Comparison of ENCODE assay signal across 27 cellular contexts in genomic region chr18:37524139-37524538, GRCh38. TPM values are rescaled to one million over a fixed set of nuclear protein-coding genes. Genes with fewer than 3 reads are reported as not detected.
DNase-seq lines count a peak whose midpoint lies in the region; ATAC-seq, FAIRE-seq and TF ChIP-seq lines count a peak whose summit lies in the region.
"Had no signal": no experiment of that assay in that cellular context is flagged by ENCODE, and none has a peak within 500 bp of the region (broad histone marks: within the 10 kb centered on the region; RNA-seq: fewer than 3 reads in every experiment).

No MANE protein-coding gene starts in this region.

- CTCF ChIA-PET in A549 (lab: Yijun Ruan, JAX), result no interaction called here
- CTCF ChIA-PET in activated CD4-positive, alpha-beta T cell treated with anti-CD3 and anti-CD28 coated beads for 36 hours (lab: Charles Lee), result no interaction called here

- no peaks in the 10 kb centered on the region for H3K36me3 Mint-ChIP-seq in H9 (ENCODE audit: insufficient read depth in 1 of 3, low read depth in 3 of 3)
- H3K36me3 Mint-ChIP-seq in nephron (ENCODE audit: low read depth), result no peaks in the 10 kb centered on the region
- no peaks in the 10 kb centered on the region for H3K36me3 Mint-ChIP-seq in activated CD4-positive, alpha-beta T cell treated with anti-CD3 and anti-CD28 coated beads for 36 hours (ENCODE audit: low read depth)

- no peak overlapping the region for H4K5ac ChIP-seq in H9 (ENCODE audit: insufficient read length, low read depth, low read length)

- no peak overlapping the region for H3K4ac ChIP-seq in H9 (ENCODE audit: low read depth, low read length)

- H2BK120ac ChIP-seq in H9 (ENCODE audit: low read depth, low read length, poor library complexity, severe bottlenecking), result no peak overlapping the region

- TF ChIP-seq RAD21 in A549 (conservative IDR thresholded peaks at IDR 0.05 in 1 of 2, IDR thresholded peaks at IDR 0.05 in 1 of 2), result no peak

- in situ Hi-C loops in ACHN (cut with HindIII; ENCODE audit: low pct_ligation_motif_present, low pct_unique_long_range_greater_than_20kb, low sequenced_read_pairs), result no loop called here
- in situ Hi-C loops in transverse colon (cut with MboI; ENCODE audit: low pct_ligation_motif_present in 1 of 4, low pct_unique_long_range_greater_than_20kb in 1 of 4, low sequenced_read_pairs in 3 of 4), result no loop called here

- H3K4me3 ChIP-seq in A549 (peak overlapping the region; percentile 26; the same call in 1 of the 3 replicates), transverse colon (no peak overlapping the region)
- H3K4me3 ChIP-seq: BLaER1 treated with 17β-estradiol and CSF1 and Interleukin-3, amounts not matched to agents 10 nM and 100 nM; body of pancreas; K562; SJCRH30; tibial artery had no signal

- H3K9ac ChIP-seq in H9 (ENCODE audit: extremely low read depth, insufficient read length, low read length), result no peak overlapping the region
- H3K9ac ChIP-seq: BLaER1 treated with 17β-estradiol and CSF1 and Interleukin-3, amounts not matched to agents 10 nM and 100 nM had no signal

- H3K27ac ChIP-seq in A549, result no peak overlapping the region
- H3K27ac ChIP-seq in H9 (ENCODE audit: insufficient read length, low read depth, low read length), result no peak overlapping the region
- no peak overlapping the region for H3K27ac ChIP-seq in foreskin keratinocyte
- no peak overlapping the region for H3K27ac ChIP-seq in transverse colon
- H3K27ac ChIP-seq: BLaER1 treated with 17β-estradiol and CSF1 and Interleukin-3, amounts not matched to agents 10 nM and 100 nM; body of pancreas; SJCRH30; tibial artery; WERI-Rb-1 had no signal

- H3K27me3 ChIP-seq in H9 (ENCODE audit: insufficient read depth, low read length) (peaks cover 8% of the 10 kb centered on the region; the same call in 1 of the 2 replicates), foreskin keratinocyte (peaks cover 77% of the 10 kb centered on the region), transverse colon (peaks cover 47% of the 10 kb centered on the region)
- H3K27me3 ChIP-seq: BLaER1 treated with 17β-estradiol and CSF1 and Interleukin-3, amounts not matched to agents 10 nM and 100 nM; SJCRH30 had no signal

- H3K27me3 Mint-ChIP-seq in H9 (ENCODE audit: low read depth) (peaks cover 53% of the 10 kb centered on the region), nephron (ENCODE audit: low read depth) (peaks cover 68% of the 10 kb centered on the region)
- H3K27me3 Mint-ChIP-seq in activated CD4-positive, alpha-beta T cell treated with anti-CD3 and anti-CD28 coated beads for 36 hours, result peaks cover 31% of the 10 kb centered on the region

- TF ChIP-seq POLR2A in A549 (IDR thresholded peaks at IDR 0.05; ENCODE audit: low read length) (no peak), transverse colon (IDR thresholded peaks at IDR 0.05) (no peak)

- no peak overlapping the region for H2AK5ac ChIP-seq in H9 (ENCODE audit: insufficient read length, low read length)

- ATAC-seq in A549, result no peak
- ATAC-seq in foreskin keratinocyte, result peak; percentile 33
- ATAC-seq in activated CD4-positive, alpha-beta T cell treated with anti-CD3 and anti-CD28 coated beads for 36 hours, result no peak
- ATAC-seq: body of pancreas, left colon had no signal

- H3K14ac ChIP-seq in H9 (ENCODE audit: insufficient read depth, low read length), result no peak overlapping the region

- peaks cover 33 to 35% of the 10 kb centered on the region in 2 experiments for H3K4me1 Mint-ChIP-seq in H9
- H3K4me1 Mint-ChIP-seq in nephron, result peaks cover 48% of the 10 kb centered on the region
- H3K4me1 Mint-ChIP-seq in activated CD4-positive, alpha-beta T cell treated with anti-CD3 and anti-CD28 coated beads for 36 hours, result no peaks in the 10 kb centered on the region

- H3K4me2 ChIP-seq in A549 (peak overlapping the region; percentile 61), H9 (ENCODE audit: insufficient read depth, insufficient read length, low read length) (peak overlapping the region; percentile 7)
- H3K4me2 ChIP-seq: BLaER1 treated with 17β-estradiol and CSF1 and Interleukin-3, amounts not matched to agents 10 nM and 100 nM had no signal

- peaks cover 2% of the 10 kb centered on the region for H4K20me1 ChIP-seq in H9 (ENCODE audit: control insufficient read depth, insufficient read depth, insufficient read length)
- H4K20me1 ChIP-seq: BLaER1 treated with 17β-estradiol and CSF1 and Interleukin-3, amounts not matched to agents 10 nM and 100 nM had no signal

- no peak overlapping the region for H3T11ph ChIP-seq in H9 (ENCODE audit: low read length)

- H3K56ac ChIP-seq in H9 (ENCODE audit: insufficient read length, low read depth, low read length), result no peak overlapping the region

- H2AFZ ChIP-seq in H9 (ENCODE audit: low read length), result no peak overlapping the region

- no peak overlapping the region for H2BK5ac ChIP-seq in H9 (ENCODE audit: insufficient read length, low read length)

- TF ChIP-seq CTCF in A549 (IDR thresholded peaks at IDR 0.05), result no peak
- no peak for TF ChIP-seq CTCF in H9 (conservative IDR thresholded peaks at IDR 0.05)
- no peak for TF ChIP-seq CTCF in foreskin keratinocyte (conservative IDR thresholded peaks at IDR 0.05)
- TF ChIP-seq CTCF in nephron (IDR thresholded peaks at IDR 0.05; ENCODE audit: unreplicated experiment in 3 of 3), result no peak
- TF ChIP-seq CTCF in transverse colon (IDR thresholded peaks at IDR 0.05), result no peak

- no peak overlapping the region for H2BK12ac ChIP-seq in H9 (ENCODE audit: insufficient read length, low read depth, low read length)

- 11% methylated on average over 12 of the region's 12 CpGs for WGBS in A549 (ENCODE audit: missing lambda C conversion rate)
- no CpG with 5 or more reads among the region's 12 CpGs for WGBS in H9 (ENCODE audit: extremely low coverage, insufficient read length, low lambda C conversion rate)
- 24 to 43% methylated on average over 6 to 12 of the region's 12 CpGs for WGBS in transverse colon (ENCODE audit: low coverage in 1 of 2), 2 donors

- no peaks in the 10 kb centered on the region for H3K4me1 ChIP-seq in A549
- peaks cover 7% of the 10 kb centered on the region; the same call in 1 of the 2 replicates for H3K4me1 ChIP-seq in H9 (ENCODE audit: insufficient read depth, low read length)
- H3K4me1 ChIP-seq in foreskin keratinocyte, result no peaks in the 10 kb centered on the region
- H3K4me1 ChIP-seq in transverse colon, result no peaks in the 10 kb centered on the region
- H3K4me1 ChIP-seq: SJCRH30 had no signal

- H3K27ac Mint-ChIP-seq in H9, result no peak overlapping the region
- H3K27ac Mint-ChIP-seq in nephron, result peak overlapping the region in 2 of 3 experiments; percentile 23 to 34
- no peak overlapping the region for H3K27ac Mint-ChIP-seq in activated CD4-positive, alpha-beta T cell treated with anti-CD3 and anti-CD28 coated beads for 36 hours
- H3K27ac Mint-ChIP-seq: stimulated activated naive CD8-positive, alpha-beta T cell treated with anti-CD3 and anti-CD28 coated beads, Interleukin-15, Interleukin-2, amounts not matched to agents 100 ng/mL and 50 ng/mL, for 24 hours had no signal

- H4K91ac ChIP-seq in H9 (ENCODE audit: insufficient read length, low read depth, low read length), result no peak overlapping the region

- no peaks in the 10 kb centered on the region for H3K79me2 ChIP-seq in H9 (ENCODE audit: insufficient read depth, low read length)

- H3K9me3 ChIP-seq in A549, result no peaks in the 10 kb centered on the region
- no peaks in the 10 kb centered on the region for H3K9me3 ChIP-seq in H9 (ENCODE audit: control insufficient read depth, low read depth, low read length)
- no peaks in the 10 kb centered on the region for H3K9me3 ChIP-seq in transverse colon
- H3K9me3 ChIP-seq: body of pancreas, SJCRH30, tibial artery had no signal

- H2BK15ac ChIP-seq in H9 (ENCODE audit: low read depth, low read length), result no peak overlapping the region

- FAIRE-seq in A549 (lab: Jason Lieb, UNC), result no peak
- FAIRE-seq: K562, RCC 7860 had no signal

- H3K4me3 Mint-ChIP-seq in H9, result peak overlapping the region; percentile 64 to 73
- peak overlapping the region; percentile 55 to 62 (median 59) for H3K4me3 Mint-ChIP-seq in nephron
- no peak overlapping the region for H3K4me3 Mint-ChIP-seq in activated CD4-positive, alpha-beta T cell treated with anti-CD3 and anti-CD28 coated beads for 36 hours
- H3K4me3 Mint-ChIP-seq: stimulated activated naive CD8-positive, alpha-beta T cell treated with anti-CD3 and anti-CD28 coated beads, Interleukin-15, Interleukin-2, amounts not matched to agents 100 ng/mL and 50 ng/mL, for 24 hours had no signal

- no peaks in the 10 kb centered on the region for H3K36me3 ChIP-seq in transverse colon
- H3K36me3 ChIP-seq: BLaER1 treated with 17β-estradiol and CSF1 and Interleukin-3, amounts not matched to agents 10 nM and 100 nM; SJCRH30; tibial artery; WERI-Rb-1 had no signal

- H2BK20ac ChIP-seq in H9 (ENCODE audit: low read depth, low read length, poor library complexity, severe bottlenecking), result no peak overlapping the region

- H3K23me2 ChIP-seq in H9 (ENCODE audit: insufficient read length, low read depth, low read length, poor library complexity, severe bottlenecking), result peaks cover 2% of the 10 kb centered on the region

- H3K79me1 ChIP-seq in H9 (ENCODE audit: insufficient read depth, low read depth, low read length, poor library complexity, severe bottlenecking), result no peaks in the 10 kb centered on the region

- DNase-seq in A549 (ENCODE audit: low read depth in 1 of 2, low spot score in 1 of 2) (no peak), H9 (no peak), foreskin keratinocyte (no peak), ACHN (no peak), transverse colon (no peak)
- DNase-seq in activated CD4-positive, alpha-beta T cell treated with anti-CD3 and anti-CD28 coated beads for 36 hours, result no peak
- DNase-seq in activated CD4-positive, alpha-beta T cell treated with anti-CD3 and anti-CD28 coated beads for 48 hours, result no peak
- DNase-seq: activated naive CD4-positive, alpha-beta T cell treated with Interleukin-2 at 50 U/mL for 16 hours; body of pancreas; left colon; NCI-H1105 treated with DMSO at 0.1 percent for 48 hours; NCI-H1930; occipital lobe; SJCRH30; T1000; tibial artery; WERI-Rb-1 had no signal

- intact Hi-C loops in activated CD4-positive, alpha-beta T cell treated with anti-CD3 and anti-CD28 coated beads for 36 hours (cut with DNase I, micrococcal nuclease), result no loop called here
- intact Hi-C loops in transverse colon (cut with DNase I; ENCODE audit: low total_unique reads), result no loop called here

- POLR2A ChIA-PET in A549 (lab: Yijun Ruan, JAX), result no interaction called here
- POLR2A ChIA-PET in activated CD4-positive, alpha-beta T cell treated with anti-CD3 and anti-CD28 coated beads for 36 hours (lab: Charles Lee), result no interaction called here

- H3K9me3 Mint-ChIP-seq in H9, result no peaks in the 10 kb centered on the region
- no peaks in the 10 kb centered on the region for H3K9me3 Mint-ChIP-seq in nephron
- H3K9me3 Mint-ChIP-seq in activated CD4-positive, alpha-beta T cell treated with anti-CD3 and anti-CD28 coated beads for 36 hours (ENCODE audit: low read depth), result no peaks in the 10 kb centered on the region
- H3K9me3 Mint-ChIP-seq: stimulated activated naive CD8-positive, alpha-beta T cell treated with anti-CD3 and anti-CD28 coated beads, Interleukin-15, Interleukin-2, amounts not matched to agents 100 ng/mL and 50 ng/mL, for 24 hours had no signal

- no peak overlapping the region for H4K8ac ChIP-seq in H9 (replicated peaks; ENCODE audit: insufficient read length, low read depth, low read length)

- no peak overlapping the region for H3K23ac ChIP-seq in H9 (ENCODE audit: insufficient read length, low read depth, low read length)

- no peak overlapping the region for H3K18ac ChIP-seq in H9 (ENCODE audit: insufficient read length, low read depth, low read length)

- TF ChIP-seq EP300 in A549 (IDR thresholded peaks at IDR 0.05) (no peak), transverse colon (IDR thresholded peaks at IDR 0.05; ENCODE audit: low read depth) (no peak)

RNA-seq across cellular contexts. Expression of gene CELF4, which starts 41.5 kb away (rescaled TPM):
- 0.08 TPM in 1 of 2 replicates, not detected in the other for polyA plus RNA-seq in A549 (2011; rRNA removed)
- polyA plus RNA-seq in A549 (2012; cell fraction: cytosol; rRNA removed), result 0.03 TPM in 1 of 2 replicates, not detected in the other
- 0.02 and 0.11 TPM in 2 replicates for polyA plus RNA-seq in A549 (2012; cell fraction: nucleus; rRNA removed)
- not detected in 3 replicates for polyA plus RNA-seq in A549 (2017; fragmentation: RNase III; extraction: RNeasy Plus Mini Kit Qiagen cat#74134 plus additional on column Dnase treatment)
- not detected in 2 replicates for polyA minus RNA-seq in A549 (2011; rRNA and poly(A)+ RNA removed)
- total RNA-seq in H9 (2021), result 1.1 and 1.5 TPM in 2 replicates
- not detected in 2 replicates for total RNA-seq in foreskin keratinocyte
- not detected in 2 replicates for polyA plus RNA-seq in foreskin keratinocyte
- not detected for total RNA-seq in activated CD4-positive, alpha-beta T cell treated with anti-CD3 and anti-CD28 coated beads for 36 hours
- total RNA-seq in transverse colon, result under 1 TPM in 2 of 4 donors, not detected in 2; 0.14 to 0.75 TPM
- total RNA-seq: glomerular endothelial cell, M059J, myocyte, SJCRH30, skeletal muscle tissue had no signal
- polyA plus RNA-seq: AG04450 had no signal

Comparison
In these comparisons a context has a peak if more than half of its experiments do, and no peak if none do; other contexts are left out.
1. H3K27ac Mint-ChIP-seq: peak in nephron (2 of 3); none in H9 (0 of 3) and activated CD4-positive, alpha-beta T cell treated with anti-CD3 and anti-CD28 coated beads for 36 hours (single experiment).